Comparison of ENCODE assay signal across 8 cellular contexts in the genomic region with DNA sequence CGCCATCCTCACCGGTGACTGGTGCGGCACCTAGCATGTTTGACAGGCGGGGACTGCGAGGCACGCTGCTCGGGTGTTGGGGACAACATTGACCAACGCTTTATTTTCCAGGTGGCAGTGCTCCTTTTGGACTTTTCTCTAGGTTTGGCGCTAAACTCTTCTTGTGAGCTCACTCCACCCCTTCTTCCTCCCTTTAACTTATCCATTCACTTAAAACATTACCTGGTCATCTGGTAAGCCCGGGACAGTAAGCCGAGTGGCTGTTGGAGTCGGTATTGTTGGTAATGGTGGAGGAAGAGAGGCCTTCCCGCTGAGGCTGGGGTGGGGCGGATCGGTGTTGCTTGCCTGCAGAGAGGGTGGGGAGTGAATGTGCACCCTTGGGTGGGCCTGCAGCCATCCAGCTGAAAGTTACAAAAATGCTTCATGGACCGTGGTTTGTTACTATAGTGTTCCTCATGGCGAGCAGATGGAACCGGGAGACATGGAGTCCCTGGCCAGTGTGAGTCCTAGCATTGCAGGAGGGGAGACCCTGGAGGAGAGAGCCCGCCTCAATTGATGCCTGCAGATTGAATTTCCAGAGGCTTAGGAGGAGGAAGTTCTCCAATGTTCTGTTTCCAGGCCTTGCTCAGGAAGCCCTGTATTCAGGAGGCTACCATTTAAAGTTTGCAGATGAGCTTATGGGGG. TPM values are rescaled to one million over a fixed set of nuclear protein-coding genes. Genes with fewer than 3 reads are reported as not detected.
DNase-seq lines count a peak whose midpoint lies in the region; ATAC-seq and TF ChIP-seq lines count a peak whose summit lies in the region.

No MANE protein-coding gene starts in this region.

- peak overlapping the region; percentile 100 for H3K4me3 Mint-ChIP-seq in activated CD4-positive, alpha-beta T cell treated with anti-CD3 and anti-CD28 coated beads, Interleukin-2, amount 10 ng/mL, durations not matched to agents 24 days and 14 days
- peak overlapping the region; percentile 98 for H3K4me3 Mint-ChIP-seq in natural killer cell treated with Interleukin-12 subunit alpha and Interleukin-12 subunit beta and Interleukin-15 and Interleukin-18, amount 100 ng/mL, for 72 hours

- peaks cover 64% of the 10 kb centered on the region for H3K36me3 Mint-ChIP-seq in activated CD4-positive, alpha-beta T cell treated with anti-CD3 and anti-CD28 coated beads, Interleukin-2, amount 10 ng/mL, durations not matched to agents 24 days and 14 days (ENCODE audit: low read depth)
- H3K36me3 Mint-ChIP-seq in natural killer cell treated with Interleukin-12 subunit alpha and Interleukin-12 subunit beta and Interleukin-15 and Interleukin-18, amount 100 ng/mL, for 72 hours = peaks cover 48% of the 10 kb centered on the region

- H3K4me3 ChIP-seq in epithelial cell of proximal tubule (ENCODE audit: low read depth, low read length) = peak overlapping the region; percentile 85

- peaks cover 64% of the 10 kb centered on the region for H3K4me1 Mint-ChIP-seq in activated CD4-positive, alpha-beta T cell treated with anti-CD3 and anti-CD28 coated beads, Interleukin-2, amount 10 ng/mL, durations not matched to agents 24 days and 14 days
- H3K4me1 Mint-ChIP-seq in natural killer cell treated with Interleukin-12 subunit alpha and Interleukin-12 subunit beta and Interleukin-15 and Interleukin-18, amount 100 ng/mL, for 72 hours (ENCODE audit: low read depth in 2 of 2) = peaks cover 80 to 83% of the 10 kb centered on the region in 2 donors

- H3K27me3 Mint-ChIP-seq in activated CD4-positive, alpha-beta T cell treated with anti-CD3 and anti-CD28 coated beads, Interleukin-2, amount 10 ng/mL, durations not matched to agents 24 days and 14 days = peaks cover 7% of the 10 kb centered on the region
- H3K27me3 Mint-ChIP-seq in natural killer cell treated with Interleukin-12 subunit alpha and Interleukin-12 subunit beta and Interleukin-15 and Interleukin-18, amount 100 ng/mL, for 72 hours = no peaks in the 10 kb centered on the region

- no peak for TF ChIP-seq CTCF in epithelial cell of proximal tubule (conservative IDR thresholded peaks at IDR 0.05; ENCODE audit: low read depth, low read length)

- intact Hi-C loops in activated CD4-positive, alpha-beta T cell treated with anti-CD3 and anti-CD28 coated beads, Interleukin-2, amount 10 ng/mL, durations not matched to agents 24 days and 14 days (cut with micrococcal nuclease) = loop anchor here (2.0 kb wide), 1 partner anchor 151 kb away; no protein-coding TSS in a partner anchor

- no peak for ATAC-seq in natural killer cell treated with Interleukin-12 subunit alpha and Interleukin-12 subunit beta and Interleukin-15 and Interleukin-18, amount 100 ng/mL, for 72 hours
- ATAC-seq in GM19463 (IDR thresholded peaks at IDR 0.05; ENCODE audit: unreplicated experiment) = no peak

- no peaks in the 10 kb centered on the region for H3K9me3 Mint-ChIP-seq in activated CD4-positive, alpha-beta T cell treated with anti-CD3 and anti-CD28 coated beads, Interleukin-2, amount 10 ng/mL, durations not matched to agents 24 days and 14 days
- no peaks in the 10 kb centered on the region for H3K9me3 Mint-ChIP-seq in natural killer cell treated with Interleukin-12 subunit alpha and Interleukin-12 subunit beta and Interleukin-15 and Interleukin-18, amount 100 ng/mL, for 72 hours

- peak; percentile 73 for DNase-seq in activated effector memory CD4-positive, alpha-beta T cell treated with anti-CD3 and anti-CD28 coated beads, Interleukin-2, amount 50 U/mL, for 16 hours
- no peak for DNase-seq in activated effector memory CD4-positive, alpha-beta T cell treated with Interleukin-2 at 50 U/mL for 16 hours
- peak; percentile 82 for DNase-seq in activated CD4-positive, alpha-beta T cell treated with anti-CD3 and anti-CD28 coated beads, Interleukin-2, amount 10 ng/mL, durations not matched to agents 24 days and 14 days
- DNase-seq in epithelial cell of proximal tubule (ENCODE audit: low read depth) (no peak), NCI-H128 (lab: John Stamatoyannopoulos, UW; ENCODE audit: unreplicated experiment) (no peak), dedifferentiated amniotic fluid mesenchymal stem cell (ENCODE audit: extremely low spot score) (no peak)
- DNase-seq in natural killer cell treated with Interleukin-12 subunit alpha and Interleukin-12 subunit beta and Interleukin-15 and Interleukin-18, amount 100 ng/mL, for 72 hours (ENCODE audit: low spot score) = no peak

- peak overlapping the region; percentile 100 for H3K27ac Mint-ChIP-seq in activated CD4-positive, alpha-beta T cell treated with anti-CD3 and anti-CD28 coated beads, Interleukin-2, amount 10 ng/mL, durations not matched to agents 24 days and 14 days
- H3K27ac Mint-ChIP-seq in natural killer cell treated with Interleukin-12 subunit alpha and Interleukin-12 subunit beta and Interleukin-15 and Interleukin-18, amount 100 ng/mL, for 72 hours = peak overlapping the region; percentile 99 to 100

RNA-seq across cellular contexts. Expression of a gene that starts 1.1 kb away (rescaled TPM):
- total RNA-seq in activated CD4-positive, alpha-beta T cell treated with anti-CD3 and anti-CD28 coated beads, Interleukin-2, amount 10 ng/mL, durations not matched to agents 24 days and 14 days = 410 and 411 TPM in 2 replicates
- total RNA-seq in epithelial cell of proximal tubule = 6.4 and 27.0 TPM in 2 replicates
- 100 to 1,000 TPM; 432 to 571 TPM for total RNA-seq in natural killer cell treated with Interleukin-12 subunit alpha and Interleukin-12 subunit beta and Interleukin-15 and Interleukin-18, amount 100 ng/mL, for 72 hours

RNA-seq across cellular contexts. Expression of a gene that starts 37.2 kb away (rescaled TPM):
- total RNA-seq in activated CD4-positive, alpha-beta T cell treated with anti-CD3 and anti-CD28 coated beads, Interleukin-2, amount 10 ng/mL, durations not matched to agents 24 days and 14 days = 46.7 and 46.8 TPM in 2 replicates
- 43.5 and 49.5 TPM in 2 replicates for total RNA-seq in epithelial cell of proximal tubule
- total RNA-seq in natural killer cell treated with Interleukin-12 subunit alpha and Interleukin-12 subunit beta and Interleukin-15 and Interleukin-18, amount 100 ng/mL, for 72 hours = 10 to 100 TPM; 50.5 to 68.4 TPM

RNA-seq across cellular contexts. Expression of a gene that starts 41.2 kb away (rescaled TPM):
- 15.5 and 16.8 TPM in 2 replicates for total RNA-seq in activated CD4-positive, alpha-beta T cell treated with anti-CD3 and anti-CD28 coated beads, Interleukin-2, amount 10 ng/mL, durations not matched to agents 24 days and 14 days
- 0.29 and 1.2 TPM in 2 replicates for total RNA-seq in epithelial cell of proximal tubule
- 10 to 100 TPM; 10.8 to 12.6 TPM for total RNA-seq in natural killer cell treated with Interleukin-12 subunit alpha and Interleukin-12 subunit beta and Interleukin-15 and Interleukin-18, amount 100 ng/mL, for 72 hours

Comparison
In these comparisons a context has a peak if more than half of its experiments do, and no peak if none do; other contexts are left out.
1. DNase-seq: peak in activated effector memory CD4-positive, alpha-beta T cell treated with anti-CD3 and anti-CD28 coated beads, Interleukin-2, amount 50 U/mL, for 16 hours (single experiment) and activated CD4-positive, alpha-beta T cell treated with anti-CD3 and anti-CD28 coated beads, Interleukin-2, amount 10 ng/mL, durations not matched to agents 24 days and 14 days (single experiment); none in activated effector memory CD4-positive, alpha-beta T cell treated with Interleukin-2 at 50 U/mL for 16 hours (single experiment), epithelial cell of proximal tubule (single experiment), natural killer cell treated with Interleukin-12 subunit alpha and Interleukin-12 subunit beta and Interleukin-15 and Interleukin-18, amount 100 ng/mL, for 72 hours (single experiment), NCI-H128 (single experiment) and dedifferentiated amniotic fluid mesenchymal stem cell (single experiment).
2. RNA of a gene that starts 1.1 kb away (total RNA-seq): 432 to 571 TPM in natural killer cell treated with Interleukin-12 subunit alpha and Interleukin-12 subunit beta and Interleukin-15 and Interleukin-18, amount 100 ng/mL, for 72 hours and 410 to 411 TPM in activated CD4-positive, alpha-beta T cell treated with anti-CD3 and anti-CD28 coated beads, Interleukin-2, amount 10 ng/mL, durations not matched to agents 24 days and 14 days; 6.4 to 27.0 TPM in epithelial cell of proximal tubule; every median in the first group is over 10 times any median in the second.